Comparison of ENCODE assay signal across 7 cellular contexts in genomic region chr1:168603501-168604107, GRCh38. TPM values are rescaled to one million over a fixed set of nuclear protein-coding genes. Genes with fewer than 3 reads are reported as not detected.
DNase-seq lines count a peak whose midpoint lies in the region; ATAC-seq and TF ChIP-seq lines count a peak whose summit lies in the region.

No MANE protein-coding gene starts in this region.

- no peaks in the 10 kb centered on the region for H3K9me3 Mint-ChIP-seq in activated CD4-positive, alpha-beta memory T cell treated with anti-CD3 and anti-CD28 coated beads for 36 hours

- H3K27ac Mint-ChIP-seq in activated CD4-positive, alpha-beta memory T cell treated with anti-CD3 and anti-CD28 coated beads for 36 hours: no peak overlapping the region

- CTCF ChIA-PET in activated CD4-positive, alpha-beta memory T cell treated with anti-CD3 and anti-CD28 coated beads for 36 hours (lab: Charles Lee): interaction anchor here (0.6 to 7.0 kb wide), 59 partner anchors 9 to 1203 kb away, joined by 3 to 132 read pairs (median 4); partner anchors contain the start of gene CCDC181

- H3K27ac ChIP-seq in lung (ENCODE audit: low read depth in 1 of 2, low read length in 1 of 2): no peak overlapping the region

- H3K9me3 ChIP-seq in lung (ENCODE audit: control insufficient read depth in 2 of 2, insufficient read depth in 1 of 2, low read length in 1 of 2): no peaks in the 10 kb centered on the region

- H3K4me1 ChIP-seq in lung (ENCODE audit: control insufficient read depth in 2 of 2, insufficient read depth in 2 of 2, low read length in 2 of 2): peaks cover 0 to 4% of the 10 kb centered on the region in 2 donors

- WGBS in lung, 2 donors: 40 to 45% methylated on average over 4 of the region's 4 CpGs

- no peak overlapping the region for H3K4me3 Mint-ChIP-seq in activated CD4-positive, alpha-beta memory T cell treated with anti-CD3 and anti-CD28 coated beads for 36 hours

- peak; percentile 83 for ATAC-seq in GM18498 (IDR thresholded peaks at IDR 0.05; ENCODE audit: unreplicated experiment)
- peak; percentile 68 for ATAC-seq in HG03571 (IDR thresholded peaks at IDR 0.05; ENCODE audit: unreplicated experiment)
- ATAC-seq in lung (ENCODE audit: insufficient read depth, low FRiP score): peak; percentile 78

- intact Hi-C loops in activated CD4-positive, alpha-beta memory T cell treated with anti-CD3 and anti-CD28 coated beads for 36 hours (cut with micrococcal nuclease): loop anchor here (1.0 to 10.0 kb wide), 3 partner anchors 531 to 944 kb away; no protein-coding TSS in a partner anchor

- peak; percentile 81 for DNase-seq in NCI-H748 (lab: John Stamatoyannopoulos, UW; ENCODE audit: unreplicated experiment)
- peak; percentile 77 for DNase-seq in activated CD4-positive, alpha-beta memory T cell treated with anti-CD3 and anti-CD28 coated beads for 36 hours
- DNase-seq in ecto neural progenitor cell (ENCODE audit: low spot score): peak; percentile 82
- peak; percentile 75 for DNase-seq in lung (ENCODE audit: low spot score)
- peak; percentile 31 for DNase-seq in stimulated activated CD8-positive, alpha-beta memory T cell treated with anti-CD3 and anti-CD28 coated beads, Interleukin-15, amount 100 ng/mL, for 24 hours (ENCODE audit: low read depth)

- no peaks in the 10 kb centered on the region for H3K36me3 ChIP-seq in lung (ENCODE audit: control insufficient read depth in 2 of 2, insufficient read depth in 2 of 2, low read length in 2 of 2)

- peak; percentile 72 for TF ChIP-seq CTCF in lung (IDR thresholded peaks at IDR 0.05; ENCODE audit: control extremely low read depth, extremely low read depth)

- peaks cover 7% of the 10 kb centered on the region for H3K27me3 Mint-ChIP-seq in activated CD4-positive, alpha-beta memory T cell treated with anti-CD3 and anti-CD28 coated beads for 36 hours

- H3K4me1 Mint-ChIP-seq in activated CD4-positive, alpha-beta memory T cell treated with anti-CD3 and anti-CD28 coated beads for 36 hours (ENCODE audit: low read depth): no peaks in the 10 kb centered on the region

- no peaks in the 10 kb centered on the region for H3K27me3 ChIP-seq in lung (ENCODE audit: control insufficient read depth, insufficient read depth)

- POLR2A ChIA-PET in activated CD4-positive, alpha-beta memory T cell treated with anti-CD3 and anti-CD28 coated beads for 36 hours (lab: Charles Lee): no interaction called here

- no peak overlapping the region for H3K4me3 ChIP-seq in lung

- H3K36me3 Mint-ChIP-seq in activated CD4-positive, alpha-beta memory T cell treated with anti-CD3 and anti-CD28 coated beads for 36 hours: no peaks in the 10 kb centered on the region

RNA-seq across cellular contexts. Expression of gene XCL1, which starts 27.2 kb away (rescaled TPM):
- 1 to 10 TPM in 1 of 2 experiments, under 1 TPM in 1; 0.97 to 1.2 TPM for total RNA-seq in activated CD4-positive, alpha-beta memory T cell treated with anti-CD3 and anti-CD28 coated beads for 36 hours
- under 1 TPM; 0.15 to 0.43 TPM for total RNA-seq in lung
- under 1 TPM; 0.29 to 0.71 TPM for polyA plus RNA-seq in lung

RNA-seq across cellular contexts. Expression of gene XCL2, which starts 59.8 kb away (rescaled TPM):
- 1 to 10 TPM in 1 of 2 experiments, under 1 TPM in 1; 0.75 to 1.1 TPM for total RNA-seq in activated CD4-positive, alpha-beta memory T cell treated with anti-CD3 and anti-CD28 coated beads for 36 hours
- total RNA-seq in lung: 1 to 10 TPM; 1.2 to 4.6 TPM
- under 1 TPM; 0.41 to 0.68 TPM for polyA plus RNA-seq in lung

Comparison
In these comparisons a context has a peak if more than half of its experiments do, and no peak if none do; other contexts are left out.
1. DNase-seq: peak in every context shown above with its lines; median percentile 82 in ecto neural progenitor cell; 81 in NCI-H748; 77 in activated CD4-positive, alpha-beta memory T cell treated with anti-CD3 and anti-CD28 coated beads for 36 hours; 75 in lung; 31 in stimulated activated CD8-positive, alpha-beta memory T cell treated with anti-CD3 and anti-CD28 coated beads, Interleukin-15, amount 100 ng/mL, for 24 hours.